Comparison of ENCODE assay signal across 8 cellular contexts in genomic region chr14:96762650-96763049, GRCh38. TPM values are rescaled to one million over a fixed set of nuclear protein-coding genes. Genes with fewer than 3 reads are reported as not detected.
DNase-seq lines count a peak whose midpoint lies in the region; ATAC-seq and TF ChIP-seq lines count a peak whose summit lies in the region.

No MANE protein-coding gene starts in this region.

- no peak overlapping the region for H3K4me3 ChIP-seq in A673 (ENCODE audit: low read depth, low read length, poor library complexity, severe bottlenecking)
- H3K4me3 ChIP-seq in HAP-1: no peak overlapping the region
- H3K4me3 ChIP-seq in Jurkat, Clone E6-1 (ENCODE audit: low read length): peak overlapping the region; percentile 42
- peak overlapping the region in 1 of 2 experiments; percentile 23; a peak in 1 of 4 replicates for H3K4me3 ChIP-seq in Panc1 (ENCODE audit: low read depth in 2 of 2, low read length in 2 of 2)
- no peak overlapping the region for H3K4me3 ChIP-seq in choroid plexus epithelial cell (ENCODE audit: low read depth, low read length)

- H3K9me3 ChIP-seq in A673 (ENCODE audit: low read depth, low read length, poor library complexity, severe bottlenecking) (no peaks in the 10 kb centered on the region), HAP-1 (no peaks in the 10 kb centered on the region), Panc1 (ENCODE audit: control insufficient read depth, insufficient read depth, low read depth, low read length) (no peaks in the 10 kb centered on the region)

- no peaks in the 10 kb centered on the region for H3K4me1 ChIP-seq in A673 (ENCODE audit: insufficient read depth, low read length, poor library complexity, severe bottlenecking)
- no peaks in the 10 kb centered on the region for H3K4me1 ChIP-seq in HAP-1
- H3K4me1 ChIP-seq in Panc1 (ENCODE audit: control insufficient read depth, insufficient read depth, low read length): no peaks in the 10 kb centered on the region

- H3K27me3 ChIP-seq in A673 (replicated peaks; ENCODE audit: insufficient read depth, low read depth, low read length, poor library complexity) (no peaks in the 10 kb centered on the region), HAP-1 (ENCODE audit: low read depth) (peaks cover 11% of the 10 kb centered on the region), Panc1 (ENCODE audit: control insufficient read depth, insufficient read depth, low read length) (peaks cover 6% of the 10 kb centered on the region)

- in situ Hi-C loops in HAP-1 (cut with MboI; ENCODE audit: low sequenced_read_pairs): no loop called here
- in situ Hi-C loops in Panc1 (cut with HindIII; ENCODE audit: low pct_unique_long_range_greater_than_20kb, low sequenced_read_pairs): no loop called here

- POLR2A ChIA-PET in A673 (lab: Charles Lee; ENCODE audit: low non-redundant PET) (interaction anchor here (0.7 kb wide), 2 partner anchors 18 to 32 kb away, joined by 3 to 4 read pairs; no protein-coding TSS in a partner anchor), Panc1 (lab: Charles Lee) (interaction anchor here (0.6 kb wide), 2 partner anchors 117 to 237 kb away, joined by 3 read pairs; no protein-coding TSS in a partner anchor)

- DNase-seq in A673 (ENCODE audit: low spot score) (peak; percentile 87), GM03348 (ENCODE audit: low spot score) (peak; percentile 32), HAP-1 (ENCODE audit: low spot score in 2 of 2) (peak; percentile 53 to 69), Panc1 (ENCODE audit: low read depth, low spot score) (peak; percentile 24), choroid plexus epithelial cell (ENCODE audit: low read depth) (peak; percentile 80), mucosa of gallbladder (ENCODE audit: low spot score) (peak; percentile 17)
- DNase-seq in Jurkat, Clone E6-1 (ENCODE audit: low read depth, low spot score): peak; percentile 76
- DNase-seq in NK-92 treated with Interleukin-12 subunit alpha and Interleukin-12 subunit beta, amount 100 ng/mL, for 24 hours (lab: John Stamatoyannopoulos, UW): no peak

- BruUV-seq in A673 (replicated peaks; lab: Mats Ljungman, UMichigan): no TSS peak
- BruUV-seq in Panc1 (replicated peaks; lab: Mats Ljungman, UMichigan): no TSS peak

- TF ChIP-seq CTCF in A673 (conservative IDR thresholded peaks at IDR 0.05; ENCODE audit: low read depth, low read length): no peak
- TF ChIP-seq CTCF in Panc1 (IDR thresholded peaks at IDR 0.05): no peak
- TF ChIP-seq CTCF in choroid plexus epithelial cell (conservative IDR thresholded peaks at IDR 0.05; ENCODE audit: low read depth, low read length): no peak

- CTCF ChIA-PET in A673 (lab: Charles Lee): no interaction called here
- CTCF ChIA-PET in Panc1 (lab: Charles Lee): no interaction called here

- no peaks in the 10 kb centered on the region for H3K36me3 ChIP-seq in A673 (ENCODE audit: insufficient read depth, low read length, poor library complexity, severe bottlenecking)
- H3K36me3 ChIP-seq in HAP-1 (replicated peaks): no peaks in the 10 kb centered on the region
- no peaks in the 10 kb centered on the region for H3K36me3 ChIP-seq in Panc1 (ENCODE audit: control insufficient read depth, insufficient read depth, low read length)

- intact Hi-C loops in A673 (cut with micrococcal nuclease; ENCODE audit: unreplicated experiment): no loop called here
- intact Hi-C loops in Panc1 (cut with micrococcal nuclease; ENCODE audit: unreplicated experiment): no loop called here

- H3K27ac ChIP-seq in A673 (ENCODE audit: low read depth, low read length, poor library complexity, severe bottlenecking) (no peak overlapping the region), Panc1 (ENCODE audit: low read length) (no peak overlapping the region)

- peak; percentile 87 for ATAC-seq in Panc1

RNA-seq across cellular contexts. Expression of gene VRK1, which starts 34.5 kb away (rescaled TPM):
- 119 and 124 TPM in 2 replicates for total RNA-seq in A673 (2021)
- polyA plus RNA-seq in Jurkat, Clone E6-1 (2012; ENCODE audit: insufficient read depth, insufficient read length): 114 TPM
- total RNA-seq in Panc1 (2021; ENCODE audit: unreplicated experiment): 26.5 TPM
- polyA plus RNA-seq in Panc1 (2012; ENCODE audit: insufficient read length): 9.9 TPM
- total RNA-seq in mucosa of gallbladder: 12.1 TPM
